25 cellular contexts compared by ENCODE assay signal in genomic region chr3:54826255-54826691, GRCh38.
DNase-seq lines count a peak whose midpoint lies in the region; ATAC-seq and TF ChIP-seq lines count a peak whose summit lies in the region.
"Had no signal": no experiment of that assay in that cellular context is flagged by ENCODE, and none has a peak within 500 bp of the region (broad histone marks: within the 10 kb centered on the region; RNA-seq: fewer than 3 reads in every experiment).

No MANE protein-coding gene starts in this region.

- no peak for TF ChIP-seq POLR2A in gastrocnemius medialis (IDR thresholded peaks at IDR 0.05)
- no peak for TF ChIP-seq POLR2A in testis (IDR thresholded peaks at IDR 0.05)

- H3K9me3 Mint-ChIP-seq in activated T-cell treated with anti-CD3 and anti-CD28 coated beads, Interleukin-2, amount 50 U/mL, for 72 hours: peaks cover 0 to 3% of the 10 kb centered on the region in 2 donors
- H3K9me3 Mint-ChIP-seq: activated CD4-positive, alpha-beta memory T cell treated with anti-CD3 and anti-CD28 coated beads for 36 hours; dendritic cell treated with granulocyte-macrophage colony-stimulating factor and Interleukin-4, amounts not matched to agents 40 ng/mL and 50 ng/mL, for 4 days; HFFc6; stimulated activated naive CD8-positive, alpha-beta T cell treated with anti-CD3 and anti-CD28 coated beads, Interleukin-15, amount 100 ng/mL, for 72 hours; T-helper 1 cell treated with Interleukin-12 subunit alpha and Interleukin-12 subunit beta and Interleukin-4 antibody, amounts not matched to agents 30 μg/mL and 1 μg/mL, for 36 hours had no signal

- H3K36me3 ChIP-seq in gastrocnemius medialis (no peaks in the 10 kb centered on the region), testis (ENCODE audit: low read depth, missing control alignments) (no peaks in the 10 kb centered on the region)
- H3K36me3 ChIP-seq: BE2C, tibial artery had no signal

- H3K36me3 Mint-ChIP-seq in activated T-cell treated with anti-CD3 and anti-CD28 coated beads, Interleukin-2, amount 50 U/mL, for 72 hours (ENCODE audit: insufficient read depth in 2 of 2): no peaks in the 10 kb centered on the region
- H3K36me3 Mint-ChIP-seq: activated CD4-positive, alpha-beta memory T cell treated with anti-CD3 and anti-CD28 coated beads for 36 hours; naive thymus-derived CD8-positive, alpha-beta T cell had no signal

- H3K27ac ChIP-seq in gastrocnemius medialis (peak overlapping the region in 2 of 4 donors; percentile 16 to 44), testis (no peak overlapping the region)
- H3K27ac ChIP-seq: tibial artery had no signal

- H3K4me3 ChIP-seq in gastrocnemius medialis: no peak overlapping the region
- no peak overlapping the region for H3K4me3 ChIP-seq in testis
- H3K4me3 ChIP-seq: tibial artery had no signal

- no peaks in the 10 kb centered on the region for H3K27me3 ChIP-seq in gastrocnemius medialis
- H3K27me3 ChIP-seq in testis: no peaks in the 10 kb centered on the region
- H3K27me3 ChIP-seq: BE2C, tibial artery had no signal

- ATAC-seq in gastrocnemius medialis (peak; percentile 79 to 87), GM21423 (IDR thresholded peaks at IDR 0.05; ENCODE audit: unreplicated experiment) (no peak)
- ATAC-seq in activated T-cell treated with anti-CD3 and anti-CD28 coated beads, Interleukin-2, amount 50 U/mL, for 72 hours (replicated peaks in 1 of 2): no peak
- ATAC-seq: naive thymus-derived CD8-positive, alpha-beta T cell; stimulated activated naive CD8-positive, alpha-beta T cell treated with anti-CD3 and anti-CD28 coated beads, Interleukin-15, amount 100 ng/mL, for 72 hours had no signal

- H3K4me1 Mint-ChIP-seq in activated T-cell treated with anti-CD3 and anti-CD28 coated beads, Interleukin-2, amount 50 U/mL, for 72 hours (ENCODE audit: low read depth): no peaks in the 10 kb centered on the region
- H3K4me1 Mint-ChIP-seq: stimulated activated naive CD8-positive, alpha-beta T cell treated with anti-CD3 and anti-CD28 coated beads, Interleukin-15, amount 100 ng/mL, for 72 hours had no signal

- peaks cover 12 to 24% of the 10 kb centered on the region in 2 donors for H3K4me1 ChIP-seq in gastrocnemius medialis
- H3K4me1 ChIP-seq in testis: no peaks in the 10 kb centered on the region
- H3K4me1 ChIP-seq: BE2C had no signal

- TF ChIP-seq CTCF in gastrocnemius medialis (IDR thresholded peaks at IDR 0.05 in 4 of 5, conservative IDR thresholded peaks at IDR 0.05 in 1 of 5): no peak
- TF ChIP-seq CTCF in testis (IDR thresholded peaks at IDR 0.05): no peak

- H3K27me3 Mint-ChIP-seq in activated T-cell treated with anti-CD3 and anti-CD28 coated beads, Interleukin-2, amount 50 U/mL, for 72 hours (ENCODE audit: low read depth): peaks cover 6% of the 10 kb centered on the region
- H3K27me3 Mint-ChIP-seq: activated CD4-positive, alpha-beta memory T cell treated with anti-CD3 and anti-CD28 coated beads for 36 hours had no signal

- intact Hi-C loops in gastrocnemius medialis (cut with DNase I; ENCODE audit: low total_unique reads): no loop called here
- intact Hi-C loops in testis (cut with DNase I; ENCODE audit: low total_unique reads): no loop called here

- 88 to 95% methylated on average over 3 of the region's 3 CpGs for WGBS in testis, 2 donors

- peaks cover 0 to 4% (median 0%) of the 10 kb centered on the region in 3 donors for H3K9me3 ChIP-seq in gastrocnemius medialis
- H3K9me3 ChIP-seq in testis: no peaks in the 10 kb centered on the region
- H3K9me3 ChIP-seq: BE2C, SK-N-SH had no signal

- DNase-seq in Daoy (ENCODE audit: low read depth) (peak; percentile 14), LHCN-M2 (ENCODE audit: low read depth) (peak; percentile 12), epidermal melanocyte (ENCODE audit: insufficient read length, low spot score) (peak; percentile 52), gastrocnemius medialis (peak in 1 of 2 donors; percentile 22), testis (no peak)
- no peak for DNase-seq in stimulated activated CD4-positive, alpha-beta T cell treated with anti-CD3 and anti-CD28 coated beads, Interleukin-2, amount 100 ng/mL, for 24 hours
- DNase-seq in activated T-cell treated with anti-CD3 and anti-CD28 coated beads, Interleukin-2, amount 50 U/mL, for 72 hours: no peak
- DNase-seq: activated CD4-positive, alpha-beta memory T cell treated with anti-CD3 and anti-CD28 coated beads for 36 hours; activated CD4-positive, CD25-positive, alpha-beta regulatory T cell treated with anti-CD3 and anti-CD28 coated beads, Interleukin-2, amount 50 U/mL, for 72 hours; activated CD8-positive, alpha-beta memory T cell treated with anti-CD3 and anti-CD28 coated beads, Interleukin-2, amount 50 U/mL, for 4 hours; activated naive CD4-positive, alpha-beta T cell treated with anti-CD3 and anti-CD28 coated beads, Interleukin-2, amount 50 U/mL, for 16 hours; BE2C; endodermal cell; HFFc6; kidney; midbrain; naive thymus-derived CD8-positive, alpha-beta T cell; NCI-H1105; NCI-H2029; SK-N-SH; stimulated activated naive CD8-positive, alpha-beta T cell treated with anti-CD3 and anti-CD28 coated beads, Interleukin-15, amount 100 ng/mL, for 72 hours had no signal

- no peak overlapping the region for H3K27ac Mint-ChIP-seq in activated T-cell treated with anti-CD3 and anti-CD28 coated beads, Interleukin-2, amount 50 U/mL, for 72 hours
- H3K27ac Mint-ChIP-seq: activated CD4-positive, alpha-beta memory T cell treated with anti-CD3 and anti-CD28 coated beads for 36 hours; dendritic cell treated with granulocyte-macrophage colony-stimulating factor and Interleukin-4, amounts not matched to agents 40 ng/mL and 50 ng/mL, for 4 days; endodermal cell; HFFc6; naive thymus-derived CD8-positive, alpha-beta T cell; stimulated activated naive CD8-positive, alpha-beta T cell treated with anti-CD3 and anti-CD28 coated beads, Interleukin-15, amount 100 ng/mL, for 72 hours; T-helper 1 cell treated with Interleukin-12 subunit alpha and Interleukin-12 subunit beta and Interleukin-4 antibody, amounts not matched to agents 30 μg/mL and 1 μg/mL, for 36 hours had no signal

- H3K4me3 Mint-ChIP-seq in activated T-cell treated with anti-CD3 and anti-CD28 coated beads, Interleukin-2, amount 50 U/mL, for 72 hours: no peak overlapping the region
- H3K4me3 Mint-ChIP-seq: activated CD4-positive, alpha-beta memory T cell treated with anti-CD3 and anti-CD28 coated beads for 36 hours; dendritic cell treated with granulocyte-macrophage colony-stimulating factor and Interleukin-4, amounts not matched to agents 40 ng/mL and 50 ng/mL, for 4 days; endodermal cell; HFFc6; naive thymus-derived CD8-positive, alpha-beta T cell; stimulated activated naive CD8-positive, alpha-beta T cell treated with anti-CD3 and anti-CD28 coated beads, Interleukin-15, amount 100 ng/mL, for 72 hours; T-helper 1 cell treated with Interleukin-12 subunit alpha and Interleukin-12 subunit beta and Interleukin-4 antibody, amounts not matched to agents 30 μg/mL and 1 μg/mL, for 36 hours had no signal

- in situ Hi-C loops in gastrocnemius medialis (cut with MboI; ENCODE audit: low sequenced_read_pairs in 4 of 4): loop anchor here in 1 of 4 donors (25.0 kb wide), 1 partner anchor 1436 kb away; no protein-coding TSS in a partner anchor

Comparison
In these comparisons a context has a peak if more than half of its experiments do, and no peak if none do; other contexts are left out.
1. DNase-seq: peak in Daoy (single experiment), LHCN-M2 (single experiment) and epidermal melanocyte (single experiment); none in stimulated activated CD4-positive, alpha-beta T cell treated with anti-CD3 and anti-CD28 coated beads, Interleukin-2, amount 100 ng/mL, for 24 hours (0 of 2), activated T-cell treated with anti-CD3 and anti-CD28 coated beads, Interleukin-2, amount 50 U/mL, for 72 hours (0 of 2) and testis (single experiment).
2. ATAC-seq: peak in gastrocnemius medialis (2 of 2); none in activated T-cell treated with anti-CD3 and anti-CD28 coated beads, Interleukin-2, amount 50 U/mL, for 72 hours (0 of 2) and GM21423 (single experiment).